Comparison of ENCODE assay signal across 19 cellular contexts in the genomic region with DNA sequence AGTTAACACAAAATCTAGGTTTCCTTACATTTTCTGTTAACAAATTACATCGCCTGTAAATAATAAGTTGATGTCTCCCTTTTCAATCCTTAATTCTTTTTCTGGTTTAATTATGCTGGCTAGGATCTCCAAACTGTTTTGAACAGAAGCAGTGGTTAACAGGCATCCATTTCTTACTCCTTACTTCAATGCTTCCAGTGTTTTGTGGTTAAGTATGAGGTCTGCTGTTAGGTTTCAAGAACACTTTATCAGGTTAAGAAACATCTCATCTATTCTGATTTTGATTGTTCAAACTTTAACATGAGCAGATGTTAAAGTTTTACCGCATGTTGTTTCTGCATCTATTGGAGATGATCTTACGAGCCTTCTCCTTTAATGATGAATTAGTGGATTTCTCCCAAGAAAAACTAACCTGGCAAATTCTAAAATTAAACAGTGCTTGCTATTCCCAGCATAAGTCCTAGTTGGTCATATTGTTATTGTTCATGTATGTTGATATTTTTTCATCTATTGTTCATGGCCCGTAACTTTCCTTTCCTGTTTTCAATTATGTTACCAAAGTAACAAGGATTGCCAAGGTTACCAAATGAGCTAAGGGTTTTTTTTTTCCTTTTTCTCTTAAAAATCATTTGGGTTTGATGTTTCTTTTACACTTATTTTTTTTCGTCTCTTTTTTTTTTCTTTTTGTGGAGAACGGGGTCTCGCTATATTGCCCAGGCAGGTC. TPM values are rescaled to one million over a fixed set of nuclear protein-coding genes. Genes with fewer than 3 reads are reported as not detected.
A peak's percentile ranks its signal among the peaks of the same experiment; 100 is the strongest.
DNase-seq lines count a peak whose midpoint lies in the region; ATAC-seq, FAIRE-seq and TF ChIP-seq lines count a peak whose summit lies in the region.
"Had no signal": no experiment of that assay in that cellular context is flagged by ENCODE, and none has a peak within 500 bp of the region (broad histone marks: within the 10 kb centered on the region; RNA-seq: fewer than 3 reads in every experiment).

No MANE protein-coding gene starts in this region.

- CTCF ChIA-PET in endothelial cell of umbilical vein (lab: Charles Lee): interaction anchor here (0.9 to 1.4 kb wide), 2 partner anchors 15 to 93 kb away, joined by 3 to 4 read pairs; no protein-coding TSS in a partner anchor

- peak overlapping the region; percentile 30 for H3K9ac ChIP-seq in endothelial cell of umbilical vein (replicated peaks; ENCODE audit: extremely low read depth, insufficient read depth, low read length)
- H3K9ac ChIP-seq: KMS-11 had no signal

- H3K27me3 ChIP-seq in endothelial cell of umbilical vein (ENCODE audit: control insufficient read depth in 2 of 2, insufficient read depth in 2 of 2, low read length in 2 of 2): no peaks in the 10 kb centered on the region

- H3K9me3 ChIP-seq in T-helper 17 cell (ENCODE audit: control insufficient read depth, low read length, poor library complexity, severe bottlenecking) (no peaks in the 10 kb centered on the region), endothelial cell of umbilical vein (replicated peaks; ENCODE audit: control insufficient read depth, insufficient read depth, low read length) (no peaks in the 10 kb centered on the region)

- H3K4me3 ChIP-seq in AG10803 (ENCODE audit: low read length) (no peak overlapping the region), endothelial cell of umbilical vein (replicated peaks in 1 of 3; ENCODE audit: insufficient read depth in 1 of 3, low read depth in 1 of 3, low read length in 3 of 3) (no peak overlapping the region)

- no peaks in the 10 kb centered on the region for H3K9me1 ChIP-seq in endothelial cell of umbilical vein (replicated peaks; ENCODE audit: control insufficient read depth, extremely low read depth, insufficient read depth, low read length)

- dilution Hi-C loops in endothelial cell of umbilical vein (cut with MboI; ENCODE audit: extremely low pct_ligation_motif_present, low sequenced_read_pairs): no loop called here

- H2AFZ ChIP-seq in endothelial cell of umbilical vein (ENCODE audit: low read depth, low read length): no peak overlapping the region

- no peaks in the 10 kb centered on the region for H3K27me3 Mint-ChIP-seq in T-helper 17 cell
- H3K27me3 Mint-ChIP-seq: CD4-positive, alpha-beta memory T cell had no signal

- peak overlapping the region; percentile 54 for H3K27ac ChIP-seq in endothelial cell of umbilical vein (ENCODE audit: insufficient read depth, low read depth, low read length)
- H3K27ac ChIP-seq: KMS-11 had no signal

- peaks cover 4 to 16% of the 10 kb centered on the region in 2 experiments for H3K36me3 ChIP-seq in endothelial cell of umbilical vein (ENCODE audit: control insufficient read depth in 2 of 2, extremely low read depth in 1 of 2, insufficient read depth in 2 of 2, low read length in 2 of 2)

- TF ChIP-seq POLR2A in endothelial cell of umbilical vein (IDR thresholded peaks at IDR 0.05; ENCODE audit: low read depth, low read length): no peak

- peaks cover 2% of the 10 kb centered on the region for H3K4me1 ChIP-seq in endothelial cell of umbilical vein (ENCODE audit: control insufficient read depth, extremely low read depth, insufficient read depth, low read length)

- DNase-seq in AG10803 (ENCODE audit: low read depth): peak; percentile 25
- DNase-seq in T-helper 17 cell: no peak
- peak; percentile 88 for DNase-seq in endothelial cell of umbilical vein (ENCODE audit: low read depth, low spot score)
- peak; percentile 83 to 87 for DNase-seq in lung microvascular endothelial cell (ENCODE audit: low read depth in 2 of 2)
- no peak for DNase-seq in germinal center (ENCODE audit: low spot score)
- no peak for DNase-seq in midbrain (lab: John Stamatoyannopoulos, UW)
- no peak for DNase-seq in inferior parietal cortex (ENCODE audit: extremely low spot score)
- DNase-seq: Calu3; CD4-positive, alpha-beta memory T cell; HFFc6; NCI-H1048; NCI-H146; NCI-H2081 treated with DMSO at 0.1 percent for 48 hours; NCI-H524 had no signal

- no peak overlapping the region for H3K4me2 ChIP-seq in endothelial cell of umbilical vein (ENCODE audit: insufficient read depth, low read length)
- H3K4me2 ChIP-seq: KMS-11 had no signal

- no peak for ATAC-seq in T-helper 17 cell

- POLR2A ChIA-PET in endothelial cell of umbilical vein (lab: Charles Lee): no interaction called here

- intact Hi-C loops in endothelial cell of umbilical vein (cut with micrococcal nuclease): no loop called here

- FAIRE-seq in endothelial cell of umbilical vein (lab: Jason Lieb, UNC): peak; percentile 84
- FAIRE-seq: H54 had no signal

- H3K4me1 Mint-ChIP-seq in T-helper 17 cell: peaks cover 5% of the 10 kb centered on the region
- H3K4me1 Mint-ChIP-seq: CD4-positive, alpha-beta memory T cell had no signal

- peak overlapping the region; percentile 45 for H3K27ac Mint-ChIP-seq in T-helper 17 cell
- H3K27ac Mint-ChIP-seq: HFFc6 had no signal

- H3K4me3 Mint-ChIP-seq in T-helper 17 cell: no peak overlapping the region
- H3K4me3 Mint-ChIP-seq: CD4-positive, alpha-beta memory T cell; HFFc6 had no signal

- H3K36me3 Mint-ChIP-seq in T-helper 17 cell (ENCODE audit: low read depth): peaks cover 7% of the 10 kb centered on the region

- no TSS peak for BruUV-seq in endothelial cell of umbilical vein (replicated peaks; lab: Mats Ljungman, UMichigan)

- H3K79me2 ChIP-seq in endothelial cell of umbilical vein (ENCODE audit: control insufficient read depth, insufficient read depth, low read length): no peaks in the 10 kb centered on the region

- TF ChIP-seq CTCF in AG10803 (conservative IDR thresholded peaks at IDR 0.05; ENCODE audit: low read length): no peak
- no peak for TF ChIP-seq CTCF in endothelial cell of umbilical vein (IDR thresholded peaks at IDR 0.05; ENCODE audit: extremely low read depth in 1 of 2, insufficient read depth in 1 of 2, low read depth in 1 of 2, low read length in 2 of 2)

- H4K20me1 ChIP-seq in endothelial cell of umbilical vein (replicated peaks; ENCODE audit: control insufficient read depth, extremely low read depth, insufficient read depth, low read length): no peaks in the 10 kb centered on the region

RNA-seq across cellular contexts. Expression of a gene that starts 33.4 kb away (rescaled TPM):
- total RNA-seq in T-helper 17 cell (10 to 100 TPM; 50.4 to 54.7 TPM), endothelial cell of umbilical vein (73.7 and 82.7 TPM in 2 replicates), lung microvascular endothelial cell (16.1 and 27.4 TPM in 2 replicates)
- polyA plus RNA-seq in endothelial cell of umbilical vein: 22.9 and 27.5 TPM in 2 replicates
- polyA plus RNA-seq in endothelial cell of umbilical vein (2011; cell fraction: cytosol; rRNA removed): 18.0 and 19.2 TPM in 2 replicates
- 231 and 237 TPM in 2 replicates for polyA plus RNA-seq in endothelial cell of umbilical vein (2011; cell fraction: nucleus; rRNA removed)
- polyA plus RNA-seq in endothelial cell of umbilical vein (2012): 21.6 and 30.3 TPM in 2 replicates
- 74.4 and 100 TPM in 2 replicates for polyA minus RNA-seq in endothelial cell of umbilical vein
- polyA minus RNA-seq in endothelial cell of umbilical vein (2011; cell fraction: cytosol; rRNA and poly(A)+ RNA removed): 61.0 TPM
- 130 and 135 TPM in 2 replicates for polyA minus RNA-seq in endothelial cell of umbilical vein (2011; cell fraction: nucleus; rRNA and poly(A)+ RNA removed)

RNA-seq across cellular contexts. Expression of a gene that starts 33.7 kb away (rescaled TPM):
- total RNA-seq in T-helper 17 cell: 1 to 10 TPM; 3.0 to 3.1 TPM
- 21.1 and 24.0 TPM in 2 replicates for total RNA-seq in endothelial cell of umbilical vein
- polyA plus RNA-seq in endothelial cell of umbilical vein: 31.5 and 32.8 TPM in 2 replicates
- 29.0 and 31.3 TPM in 2 replicates for polyA plus RNA-seq in endothelial cell of umbilical vein (2011; cell fraction: cytosol; rRNA removed)
- 13.7 and 16.7 TPM in 2 replicates for polyA plus RNA-seq in endothelial cell of umbilical vein (2011; cell fraction: nucleus; rRNA removed)
- polyA plus RNA-seq in endothelial cell of umbilical vein (2012): 11.4 and 14.6 TPM in 2 replicates
- 11.7 and 17.2 TPM in 2 replicates for polyA minus RNA-seq in endothelial cell of umbilical vein
- 16.0 TPM for polyA minus RNA-seq in endothelial cell of umbilical vein (2011; cell fraction: cytosol; rRNA and poly(A)+ RNA removed)
- polyA minus RNA-seq in endothelial cell of umbilical vein (2011; cell fraction: nucleus; rRNA and poly(A)+ RNA removed): 3.8 and 7.3 TPM in 2 replicates
- total RNA-seq in lung microvascular endothelial cell: 21.4 and 38.7 TPM in 2 replicates

RNA-seq across cellular contexts. Expression of a gene that starts 35.2 kb away (rescaled TPM):
- not detected for total RNA-seq in T-helper 17 cell
- not detected in 2 replicates for total RNA-seq in endothelial cell of umbilical vein
- not detected in 2 replicates for polyA plus RNA-seq in endothelial cell of umbilical vein
- polyA plus RNA-seq in endothelial cell of umbilical vein (2011; cell fraction: cytosol; rRNA removed): not detected in 2 replicates
- not detected in 2 replicates for polyA plus RNA-seq in endothelial cell of umbilical vein (2011; cell fraction: nucleus; rRNA removed)
- not detected in 2 replicates for polyA plus RNA-seq in endothelial cell of umbilical vein (2012)
- polyA minus RNA-seq in endothelial cell of umbilical vein: not detected in 2 replicates
- polyA minus RNA-seq in endothelial cell of umbilical vein (2011; cell fraction: cytosol; rRNA and poly(A)+ RNA removed): not detected
- not detected in 2 replicates for polyA minus RNA-seq in endothelial cell of umbilical vein (2011; cell fraction: nucleus; rRNA and poly(A)+ RNA removed)
- not detected in 2 replicates for total RNA-seq in lung microvascular endothelial cell
- total RNA-seq: Calu3; CD4-positive, alpha-beta memory T cell; HFFc6; M059J had no signal
- polyA plus RNA-seq: AG04450; BJ; CD4-positive, alpha-beta memory T cell had no signal

RNA-seq across cellular contexts. Expression of a gene that starts 43.3 kb away (rescaled TPM):
- total RNA-seq in T-helper 17 cell (not detected), endothelial cell of umbilical vein (1.2 TPM in 1 of 2 replicates, not detected in the other), lung microvascular endothelial cell (1.3 and 2.2 TPM in 2 replicates)
- polyA plus RNA-seq in endothelial cell of umbilical vein: 1.1 and 1.5 TPM in 2 replicates
- polyA plus RNA-seq in endothelial cell of umbilical vein (2011; cell fraction: cytosol; rRNA removed): 0.28 and 0.49 TPM in 2 replicates
- polyA plus RNA-seq in endothelial cell of umbilical vein (2011; cell fraction: nucleus; rRNA removed): 2.6 and 3.1 TPM in 2 replicates
- 0.48 and 0.89 TPM in 2 replicates for polyA plus RNA-seq in endothelial cell of umbilical vein (2012)
- 0.36 and 0.95 TPM in 2 replicates for polyA minus RNA-seq in endothelial cell of umbilical vein
- not detected for polyA minus RNA-seq in endothelial cell of umbilical vein (2011; cell fraction: cytosol; rRNA and poly(A)+ RNA removed)
- polyA minus RNA-seq in endothelial cell of umbilical vein (2011; cell fraction: nucleus; rRNA and poly(A)+ RNA removed): not detected in 2 replicates
- total RNA-seq: Calu3; CD4-positive, alpha-beta memory T cell; M059J had no signal
- polyA plus RNA-seq: CD4-positive, alpha-beta memory T cell had no signal

RNA-seq across cellular contexts. Expression of a gene that starts 56.9 kb away (rescaled TPM):
- total RNA-seq in T-helper 17 cell (10 to 100 TPM; 19.6 to 23.8 TPM), endothelial cell of umbilical vein (45.7 and 52.8 TPM in 2 replicates), lung microvascular endothelial cell (32.3 and 33.9 TPM in 2 replicates)
- 23.1 and 34.1 TPM in 2 replicates for polyA plus RNA-seq in endothelial cell of umbilical vein
- 25.6 and 29.1 TPM in 2 replicates for polyA plus RNA-seq in endothelial cell of umbilical vein (2011; cell fraction: cytosol; rRNA removed)
- 14.0 and 16.6 TPM in 2 replicates for polyA plus RNA-seq in endothelial cell of umbilical vein (2011; cell fraction: nucleus; rRNA removed)
- polyA plus RNA-seq in endothelial cell of umbilical vein (2012): 35.6 and 43.2 TPM in 2 replicates
- 31.2 and 39.4 TPM in 2 replicates for polyA minus RNA-seq in endothelial cell of umbilical vein
- 105 TPM for polyA minus RNA-seq in endothelial cell of umbilical vein (2011; cell fraction: cytosol; rRNA and poly(A)+ RNA removed)
- 8.9 and 12.9 TPM in 2 replicates for polyA minus RNA-seq in endothelial cell of umbilical vein (2011; cell fraction: nucleus; rRNA and poly(A)+ RNA removed)

Comparison
In these comparisons a context has a peak if more than half of its experiments do, and no peak if none do; other contexts are left out.
1. DNase-seq: peak in AG10803 (single experiment), endothelial cell of umbilical vein (single experiment) and lung microvascular endothelial cell (2 of 2); none in T-helper 17 cell (0 of 3), germinal center (single experiment), midbrain (single experiment) and inferior parietal cortex (single experiment).